Comparison of ENCODE assay signal across 10 cellular contexts in genomic region chr15:79915776-79916374, GRCh38. TPM values are rescaled to one million over a fixed set of nuclear protein-coding genes. Genes with fewer than 3 reads are reported as not detected.
DNase-seq lines count a peak whose midpoint lies in the region; ATAC-seq, FAIRE-seq and TF ChIP-seq lines count a peak whose summit lies in the region.
"Not testable (repeated sequence)": the region's sequence is repeated elsewhere in the genome, so short reads cannot be mapped to it uniquely, and the experiment has no call there.
"Had no signal": no experiment of that assay in that cellular context is flagged by ENCODE, and none has a peak within 500 bp of the region (broad histone marks: within the 10 kb centered on the region; RNA-seq: fewer than 3 reads in every experiment).

No MANE protein-coding gene starts in this region.

- intact Hi-C loops in HCT116 (cut with micrococcal nuclease), result not testable (repeated sequence)

- POLR2A ChIA-PET in HCT116 (lab: Charles Lee), result not testable (repeated sequence)

- WGBS in endodermal cell (ENCODE audit: insufficient coverage in 1 of 2, insufficient read length in 1 of 2), 2 experiments, result 97 to 100% methylated on average over 1 to 2 of the region's 3 CpGs

- CTCF ChIA-PET in HCT116 (lab: Charles Lee), result not testable (repeated sequence)

- H3K9ac ChIP-seq in HCT116 (ENCODE audit: low read length); Karpas-422 (ENCODE audit: low read length); astrocyte (ENCODE audit: low read length); endodermal cell (ENCODE audit: extremely low read depth, low read length, poor library complexity, severe bottlenecking): not testable (repeated sequence)

- ATAC-seq in HCT116, result not testable (repeated sequence)

- not testable (repeated sequence) for H2AFZ ChIP-seq in HCT116 (ENCODE audit: low read depth, low read length, poor library complexity, severe bottlenecking); Karpas-422 (ENCODE audit: low read length); astrocyte (ENCODE audit: low read depth, low read length)

- not testable (repeated sequence) for BruUV-seq in HCT116 (replicated peaks; lab: Mats Ljungman, UMichigan)

- H3K27me3 ChIP-seq in HCT116 (ENCODE audit: insufficient read depth, low read length); Karpas-422 (ENCODE audit: low read length); astrocyte (ENCODE audit: insufficient read depth, low read length); endodermal cell (ENCODE audit: control insufficient read depth, insufficient read depth, low read length, poor library complexity, severe bottlenecking): not testable (repeated sequence)

- H3K4me3 ChIP-seq in HCT116 (replicated peaks in 1 of 2; ENCODE audit: low read depth in 1 of 2, low read length in 2 of 2); Karpas-422 (ENCODE audit: low read length); astrocyte (ENCODE audit: insufficient read depth, low read depth, low read length): not testable (repeated sequence)
- peak overlapping the region; percentile 42 for H3K4me3 ChIP-seq in endodermal cell (ENCODE audit: low read length)

- H3K4me3 Mint-ChIP-seq in astrocyte (ENCODE audit: unreplicated experiment); endodermal cell: not testable (repeated sequence)
- peak overlapping the region in 1 of 3 experiments; percentile 54 for H3K4me3 Mint-ChIP-seq in nephron

- not testable (repeated sequence) for TF ChIP-seq RAD21 in HCT116 (IDR thresholded peaks at IDR 0.05; ENCODE audit: low read depth)

- H3K9me3 ChIP-seq in HCT116 (ENCODE audit: control insufficient read depth in 1 of 2, insufficient read depth in 1 of 2, low read depth in 1 of 2, low read length in 2 of 2) (peaks cover 29 to 40% of the 10 kb centered on the region in 2 experiments; a peak in 3 of 4 replicates), Karpas-422 (ENCODE audit: low read length) (peaks cover 49% of the 10 kb centered on the region), astrocyte (ENCODE audit: insufficient read depth, low read depth, low read length) (peaks cover 29% of the 10 kb centered on the region), endodermal cell (ENCODE audit: control insufficient read depth, low read length) (peaks cover 97% of the 10 kb centered on the region)

- not testable (repeated sequence) for TF ChIP-seq CTCF in HCT116 (IDR thresholded peaks at IDR 0.05 in 2 of 3, conservative IDR thresholded peaks at IDR 0.05 in 1 of 3; ENCODE audit: borderline replicate concordance in 1 of 3, insufficient read depth in 1 of 3, low read depth in 2 of 3, low read length in 2 of 3); astrocyte (IDR thresholded peaks at IDR 0.05; ENCODE audit: insufficient read depth, low read depth, low read length); endodermal cell (conservative IDR thresholded peaks at IDR 0.05); nephron (IDR thresholded peaks at IDR 0.05; ENCODE audit: unreplicated experiment in 3 of 3)

- H3K27ac ChIP-seq in HCT116 (ENCODE audit: low read depth, low read length); Karpas-422 (ENCODE audit: low read length); astrocyte (ENCODE audit: low read depth, low read length); endodermal cell (ENCODE audit: low read depth, low read length): not testable (repeated sequence)

- peak overlapping the region; percentile 18 for H3K27ac Mint-ChIP-seq in astrocyte (ENCODE audit: unreplicated experiment)
- not testable (repeated sequence) for H3K27ac Mint-ChIP-seq in endodermal cell
- H3K27ac Mint-ChIP-seq in nephron, result peak overlapping the region; percentile 81 to 99 (median 87)

- peaks cover 62% of the 10 kb centered on the region for H3K36me3 Mint-ChIP-seq in astrocyte (ENCODE audit: low read depth, unreplicated experiment)
- peaks cover 93% of the 10 kb centered on the region for H3K36me3 Mint-ChIP-seq in endodermal cell (ENCODE audit: low read depth)
- peaks cover 89% of the 10 kb centered on the region for H3K36me3 Mint-ChIP-seq in nephron (ENCODE audit: low read depth)

- H3K4me2 ChIP-seq in HCT116 (ENCODE audit: low read length); Karpas-422 (ENCODE audit: low read depth, low read length, poor library complexity, severe bottlenecking); astrocyte (ENCODE audit: low read length): not testable (repeated sequence)

- RAD21 ChIA-PET in HCT116 (lab: Charles Lee; ENCODE audit: low non-redundant PET in 1 of 2, low total read pairs in 2 of 2, uncharacterized antibody in 2 of 2, unreplicated experiment in 2 of 2), result not testable (repeated sequence)

- H3K79me2 ChIP-seq in HCT116 (ENCODE audit: insufficient read depth, low read length); astrocyte (ENCODE audit: insufficient read depth, low read length): not testable (repeated sequence)
- H3K79me2 ChIP-seq in Karpas-422 (ENCODE audit: low read length), result peaks cover 61% of the 10 kb centered on the region

- not testable (repeated sequence) for H3K9me2 ChIP-seq in HCT116 (ENCODE audit: insufficient read depth); Karpas-422 (replicated peaks; ENCODE audit: insufficient read depth, low read length)

- not testable (repeated sequence) for TF ChIP-seq POLR2A in HCT116 (IDR thresholded peaks at IDR 0.05; ENCODE audit: borderline replicate concordance, extremely low read depth, insufficient read depth, insufficient read length)

- H3K36me3 ChIP-seq in HCT116 (ENCODE audit: control insufficient read depth in 1 of 2, insufficient read depth in 2 of 2, low read length in 2 of 2) (peaks cover 2 to 14% of the 10 kb centered on the region in 2 experiments; a peak in 2 of 4 replicates), Karpas-422 (ENCODE audit: insufficient read depth, low read length) (peaks cover 81% of the 10 kb centered on the region), endodermal cell (ENCODE audit: control insufficient read depth, insufficient read depth, low read length) (peaks cover 94% of the 10 kb centered on the region)
- not testable (repeated sequence) for H3K36me3 ChIP-seq in astrocyte (ENCODE audit: insufficient read depth, low read length)

- not testable (repeated sequence) for FAIRE-seq in astrocyte (lab: Jason Lieb, UNC)

- not testable (repeated sequence) for DNase-seq in HCT116 (ENCODE audit: low read depth, low spot score); astrocyte (ENCODE audit: low read depth); endodermal cell
- DNase-seq in Karpas-422 (peak; percentile 61), MV-4-11 (lab: John Stamatoyannopoulos, UW) (peak; percentile 21), OCI-M1 (lab: John Stamatoyannopoulos, UW) (peak; percentile 45)

- H3K9me3 Mint-ChIP-seq in astrocyte (ENCODE audit: unreplicated experiment) (peaks cover 42% of the 10 kb centered on the region), endodermal cell (peaks cover 74% of the 10 kb centered on the region), nephron (peaks cover 48% of the 10 kb centered on the region)

- H4K20me1 ChIP-seq in HCT116 (ENCODE audit: insufficient read depth); Karpas-422 (ENCODE audit: insufficient read depth, low read depth, low read length); astrocyte (ENCODE audit: insufficient read depth, low read length): not testable (repeated sequence)

- not testable (repeated sequence) for H3K27me3 Mint-ChIP-seq in astrocyte (ENCODE audit: low read depth, unreplicated experiment); endodermal cell (ENCODE audit: insufficient read depth); nephron (ENCODE audit: low read depth)

- H3K4me1 ChIP-seq in HCT116 (ENCODE audit: control insufficient read depth in 1 of 2, insufficient read depth in 2 of 2, low read length in 2 of 2); Karpas-422 (ENCODE audit: low read length); astrocyte (ENCODE audit: insufficient read depth, low read length); endodermal cell (ENCODE audit: control insufficient read depth, insufficient read depth, low read length): not testable (repeated sequence)

- H3K4me1 Mint-ChIP-seq in astrocyte (ENCODE audit: low read depth, unreplicated experiment); endodermal cell: not testable (repeated sequence)
- H3K4me1 Mint-ChIP-seq in nephron, result peaks cover 22% of the 10 kb centered on the region

TF ChIP-seq in HCT116, 20 proteins besides CTCF, POLR2A, EP300 and RAD21:
- TF ChIP-seq CBX3 (IDR thresholded peaks at IDR 0.05; ENCODE audit: low read depth), result peak; percentile 90

RNA-seq across cellular contexts. Expression of gene MTHFS, which starts 19.1 kb away (rescaled TPM):
- total RNA-seq in HCT116 (2021; ENCODE audit: unreplicated experiment) (30.5 TPM), astrocyte (20.0 TPM in 2 replicates), endodermal cell (10 to 100 TPM; 28.2 to 33.6 TPM)
- 32.7 and 38.7 TPM in 2 replicates for polyA plus RNA-seq in HCT116 (2012)
- 35.5 and 57.0 TPM in 2 replicates for total RNA-seq in Karpas-422 (2014; rRNA removed; shearing (Covaris generic); ENCODE audit: low replicate concordance)
- 21.2 TPM for polyA plus RNA-seq in endodermal cell (2013, experiment 1 of 2)
- polyA plus RNA-seq in endodermal cell (2013, experiment 2 of 2), result 19.2 TPM

RNA-seq across cellular contexts. Expression of gene BCL2A1, which starts 55.1 kb away (rescaled TPM):
- total RNA-seq in HCT116 (2021; ENCODE audit: unreplicated experiment) (0.44 TPM), astrocyte (not detected in 2 replicates), endodermal cell (not detected)
- not detected in 2 replicates for polyA plus RNA-seq in HCT116 (2012)
- total RNA-seq in Karpas-422 (2014; rRNA removed; shearing (Covaris generic); ENCODE audit: low replicate concordance), result 1.4 TPM in 1 of 2 replicates, not detected in the other
- polyA plus RNA-seq in endodermal cell (2013, experiment 1 of 2), result not detected
- not detected for polyA plus RNA-seq in endodermal cell (2013, experiment 2 of 2)
- total RNA-seq: A172, GM23248, H4 had no signal
